ENCODE assay signal across 8 cellular contexts in genomic region chr3:186109897-186110803, GRCh38. TPM values are rescaled to one million over a fixed set of nuclear protein-coding genes. Genes with fewer than 3 reads are reported as not detected.
DNase-seq lines count a peak whose midpoint lies in the region; ATAC-seq and TF ChIP-seq lines count a peak whose summit lies in the region.

No MANE protein-coding gene starts in this region.

- TF ChIP-seq POLR2A in lower leg skin (IDR thresholded peaks at IDR 0.05) (no peak), thyroid gland (IDR thresholded peaks at IDR 0.05) (no peak)

- H3K27me3 ChIP-seq in thyroid gland: no peaks in the 10 kb centered on the region

- DNase-seq in G401 (ENCODE audit: low spot score) (peak; percentile 31), NCI-H146 treated with DMSO at 0.1 percent for 48 hours (lab: John Stamatoyannopoulos, UW; ENCODE audit: unreplicated experiment) (peak; percentile 50), cerebellar cortex (ENCODE audit: low spot score) (peak; percentile 40), lower leg skin (ENCODE audit: low spot score in 2 of 2) (peak in 1 of 2 donors; percentile 86), thyroid gland (peak; percentile 24 to 26)

- intact Hi-C loops in lower leg skin (cut with DNase I; ENCODE audit: low total_unique reads): no loop called here
- intact Hi-C loops in thyroid gland (cut with DNase I): no loop called here

- no peaks in the 10 kb centered on the region for H3K36me3 ChIP-seq in thyroid gland

- H3K4me3 ChIP-seq in lower leg skin (ENCODE audit: low read depth, poor library complexity, severe bottlenecking) (peak overlapping the region; percentile 19), thyroid gland (replicated peaks in 1 of 3) (peak overlapping the region in 2 of 3 donors; percentile 7 to 51)

- TF ChIP-seq CTCF in lower leg skin (IDR thresholded peaks at IDR 0.05): no peak
- no peak for TF ChIP-seq CTCF in thyroid gland (IDR thresholded peaks at IDR 0.05)

- no peaks in the 10 kb centered on the region for H3K9me3 ChIP-seq in thyroid gland

- peak overlapping the region; percentile 70 to 82 (median 75) for H3K27ac ChIP-seq in thyroid gland

- peaks cover 6 to 18% of the 10 kb centered on the region in 2 donors for H3K4me1 ChIP-seq in thyroid gland

- ATAC-seq in GM18498 (IDR thresholded peaks at IDR 0.05; ENCODE audit: unreplicated experiment) (no peak), HG03460 (IDR thresholded peaks at IDR 0.05; ENCODE audit: unreplicated experiment) (no peak), HG02981 (IDR thresholded peaks at IDR 0.05; ENCODE audit: unreplicated experiment) (no peak)

- 13 to 15% methylated on average over 29 to 31 of the region's 35 CpGs for WGBS in lower leg skin, 2 donors
- WGBS in thyroid gland, 2 donors: 6 to 7% methylated on average over 31 to 35 of the region's 35 CpGs

- in situ Hi-C loops in G401 (cut with HindIII; ENCODE audit: low sequenced_read_pairs): no loop called here

RNA-seq across cellular contexts. Expression of gene ETV5, which starts 1.3 kb away (rescaled TPM):
- 16.8 and 22.8 TPM in 2 replicates for total RNA-seq in G401 (2014; rRNA removed; shearing (Covaris generic))
- total RNA-seq in lower leg skin (10 to 100 TPM in 1 of 4 donors, 1 to 10 TPM in 3; 8.1 to 15.3 (median 9.7) TPM), thyroid gland (10 to 100 TPM; 17.9 to 51.5 (median 28.9) TPM)
